In the genomic region with DNA sequence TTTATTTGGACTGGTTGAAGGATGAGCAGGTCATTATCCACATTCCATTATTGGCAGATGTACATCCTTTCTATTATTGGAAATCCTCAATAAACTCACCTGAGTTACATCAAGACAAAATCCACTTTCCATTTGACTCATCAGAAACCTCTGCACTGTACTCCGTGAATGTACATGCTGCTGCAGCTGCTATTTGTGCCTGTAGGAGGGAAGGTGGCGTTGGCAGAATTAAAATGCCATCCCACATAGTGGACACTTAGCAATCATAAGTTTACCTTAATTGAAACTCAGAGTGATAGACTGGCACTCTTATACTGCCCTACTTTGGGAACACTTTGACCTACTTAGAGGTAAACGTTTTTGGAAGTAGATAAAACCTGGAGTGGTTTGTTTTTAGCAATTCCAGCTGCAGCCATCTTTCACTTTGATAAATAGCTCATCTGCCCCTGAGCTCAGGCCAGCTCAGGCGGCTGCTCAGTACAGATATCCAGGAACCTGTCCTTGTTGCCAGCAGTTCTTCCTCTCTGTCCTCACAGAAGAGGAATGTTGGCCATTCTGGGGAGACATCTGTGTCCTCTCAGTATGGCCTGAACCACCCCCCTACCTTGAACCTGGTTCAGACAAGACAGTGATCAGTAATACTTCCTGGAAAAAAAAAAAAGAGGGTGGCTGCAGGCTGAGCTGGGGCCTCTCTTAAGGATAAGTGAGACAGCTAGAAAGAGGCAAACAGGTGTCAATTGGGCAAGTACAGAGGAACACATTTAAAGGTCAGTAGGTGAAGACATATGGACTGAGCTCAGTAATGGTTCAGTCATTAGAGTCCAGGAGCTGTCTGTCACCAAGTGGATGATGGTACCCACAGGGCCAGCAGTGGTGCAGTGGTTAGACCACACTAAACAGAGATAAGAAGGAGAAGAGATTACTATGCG, we compare ENCODE assay signal across 1 cellular context.
TF ChIP-seq lines count a peak whose summit lies in the region.

No MANE protein-coding gene starts in this region.

TF ChIP-seq in K562, 482 proteins besides CTCF, POLR2A, EP300 and RAD21 (continued from another document and continues in another):
- TF ChIP-seq, protein P1, sequence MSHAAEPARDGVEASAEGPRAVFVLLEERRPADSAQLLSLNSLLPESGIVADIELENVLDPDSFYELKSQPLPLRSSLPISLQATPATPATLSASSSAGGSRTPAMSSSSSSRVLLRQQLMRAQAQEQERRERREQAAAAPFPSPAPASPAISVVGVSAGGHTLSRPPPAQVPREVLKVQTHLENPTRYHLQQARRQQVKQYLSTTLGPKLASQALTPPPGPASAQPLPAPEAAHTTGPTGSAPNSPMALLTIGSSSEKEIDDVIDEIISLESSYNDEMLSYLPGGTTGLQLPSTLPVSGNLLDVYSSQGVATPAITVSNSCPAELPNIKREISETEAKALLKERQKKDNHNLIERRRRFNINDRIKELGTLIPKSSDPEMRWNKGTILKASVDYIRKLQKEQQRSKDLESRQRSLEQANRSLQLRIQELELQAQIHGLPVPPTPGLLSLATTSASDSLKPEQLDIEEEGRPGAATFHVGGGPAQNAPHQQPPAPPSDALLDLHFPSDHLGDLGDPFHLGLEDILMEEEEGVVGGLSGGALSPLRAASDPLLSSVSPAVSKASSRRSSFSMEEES (CRISPR knock-in tag; IDR thresholded peaks at IDR 0.05): no peak
- TF ChIP-seq PURB (CRISPR knock-in tag; IDR thresholded peaks at IDR 0.05; ENCODE audit: low read depth) (no peak), ZNF384 (IDR thresholded peaks at IDR 0.05; ENCODE audit: low read depth, low read length) (peak; percentile 36; the same call in 1 of the 2 replicates), CHCHD3 (CRISPR knock-in tag; IDR thresholded peaks at IDR 0.05) (no peak), NFXL1 (CRISPR knock-in tag; IDR thresholded peaks at IDR 0.05) (no peak), CCNT2 (IDR thresholded peaks at IDR 0.05; ENCODE audit: borderline replicate concordance, extremely low read depth, insufficient read length, low read depth, low read length) (no peak), LCOR (CRISPR knock-in tag; IDR thresholded peaks at IDR 0.05) (no peak), MEIS2 (IDR thresholded peaks at IDR 0.05; ENCODE audit: partially characterized antibody) (peak; percentile 81), ZNF121 (CRISPR knock-in tag; conservative IDR thresholded peaks at IDR 0.05) (no peak), ARID1B (IDR thresholded peaks at IDR 0.05) (peak; percentile 74), BHLHE40 (IDR thresholded peaks at IDR 0.05; ENCODE audit: low read length) (no peak), GATA2 (CRISPR knock-in tag; IDR thresholded peaks at IDR 0.05) (peak; percentile 63; the same call in 1 of the 2 replicates), NCOR1 (IDR thresholded peaks at IDR 0.05) (peak; percentile 83), TEAD4 (IDR thresholded peaks at IDR 0.05; ENCODE audit: low read length) (peak; percentile 67), TEAD4 (CRISPR knock-in tag; IDR thresholded peaks at IDR 0.05; ENCODE audit: borderline replicate concordance) (no peak), NCOA6 (IDR thresholded peaks at IDR 0.05) (no peak), NR2C2 (CRISPR knock-in tag; IDR thresholded peaks at IDR 0.05) (no peak), NR2C2 (tag; IDR thresholded peaks at IDR 0.05) (0 out of 2 replicates have a peak, but pooled peaks have one; percentile 13), KLF16 (IDR thresholded peaks at IDR 0.05) (peak; percentile 63), TRIM24 (IDR thresholded peaks at IDR 0.05) (peak in 1 of 2 experiments; percentile 37; a peak in 1 of 4 replicates), PTTG1 (tag; IDR thresholded peaks at IDR 0.05; ENCODE audit: low read depth) (no peak), SRSF3 (IDR thresholded peaks at IDR 0.05; ENCODE audit: insufficient read depth, low read length) (no peak), ELF4 (CRISPR knock-in tag; IDR thresholded peaks at IDR 0.05) (no peak), HDAC3 (IDR thresholded peaks at IDR 0.05; ENCODE audit: borderline replicate concordance, partially characterized antibody) (peak; percentile 48), SRSF1 (IDR thresholded peaks at IDR 0.05; ENCODE audit: low read depth, low read length) (no peak), TEAD1 (CRISPR knock-in tag; IDR thresholded peaks at IDR 0.05) (no peak), WHSC1 (IDR thresholded peaks at IDR 0.05; ENCODE audit: low read length) (no peak), NR1H2 (CRISPR knock-in tag; IDR thresholded peaks at IDR 0.05) (no peak), FOS (IDR thresholded peaks at IDR 0.05; ENCODE audit: extremely low read depth, insufficient read length) (no peak), POLR2AphosphoS5 (IDR thresholded peaks at IDR 0.05; ENCODE audit: control insufficient read depth, insufficient read depth, low read depth, low read length) (0 out of 2 replicates have a peak, but pooled peaks have one; percentile 35), SP2 (IDR thresholded peaks at IDR 0.05; ENCODE audit: extremely low read depth, low read depth, low read length, poor library complexity, severe bottlenecking) (no peak), TAL1 (IDR thresholded peaks at IDR 0.05) (peak; percentile 73), ZNF444 (CRISPR knock-in tag; IDR thresholded peaks at IDR 0.05) (no peak), TGIF2 (CRISPR knock-in tag; IDR thresholded peaks at IDR 0.05) (no peak), ETV5 (CRISPR knock-in tag; IDR thresholded peaks at IDR 0.05; ENCODE audit: low read depth) (no peak), KDM1A (IDR thresholded peaks at IDR 0.05) (0 out of 4 replicates have a peak, but pooled peaks of 1 of the 2 experiments have one; percentile 9), ZNF561 (CRISPR knock-in tag; conservative IDR thresholded peaks at IDR 0.05) (no peak), SMARCA4 (IDR thresholded peaks at IDR 0.05) (0 out of 2 replicates have a peak, but pooled peaks have one; percentile 25)
- TF ChIP-seq, protein P2, sequence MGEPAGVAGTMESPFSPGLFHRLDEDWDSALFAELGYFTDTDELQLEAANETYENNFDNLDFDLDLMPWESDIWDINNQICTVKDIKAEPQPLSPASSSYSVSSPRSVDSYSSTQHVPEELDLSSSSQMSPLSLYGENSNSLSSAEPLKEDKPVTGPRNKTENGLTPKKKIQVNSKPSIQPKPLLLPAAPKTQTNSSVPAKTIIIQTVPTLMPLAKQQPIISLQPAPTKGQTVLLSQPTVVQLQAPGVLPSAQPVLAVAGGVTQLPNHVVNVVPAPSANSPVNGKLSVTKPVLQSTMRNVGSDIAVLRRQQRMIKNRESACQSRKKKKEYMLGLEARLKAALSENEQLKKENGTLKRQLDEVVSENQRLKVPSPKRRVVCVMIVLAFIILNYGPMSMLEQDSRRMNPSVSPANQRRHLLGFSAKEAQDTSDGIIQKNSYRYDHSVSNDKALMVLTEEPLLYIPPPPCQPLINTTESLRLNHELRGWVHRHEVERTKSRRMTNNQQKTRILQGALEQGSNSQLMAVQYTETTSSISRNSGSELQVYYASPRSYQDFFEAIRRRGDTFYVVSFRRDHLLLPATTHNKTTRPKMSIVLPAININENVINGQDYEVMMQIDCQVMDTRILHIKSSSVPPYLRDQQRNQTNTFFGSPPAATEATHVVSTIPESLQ (CRISPR knock-in tag; IDR thresholded peaks at IDR 0.05): no peak
- TF ChIP-seq, protein P3, sequence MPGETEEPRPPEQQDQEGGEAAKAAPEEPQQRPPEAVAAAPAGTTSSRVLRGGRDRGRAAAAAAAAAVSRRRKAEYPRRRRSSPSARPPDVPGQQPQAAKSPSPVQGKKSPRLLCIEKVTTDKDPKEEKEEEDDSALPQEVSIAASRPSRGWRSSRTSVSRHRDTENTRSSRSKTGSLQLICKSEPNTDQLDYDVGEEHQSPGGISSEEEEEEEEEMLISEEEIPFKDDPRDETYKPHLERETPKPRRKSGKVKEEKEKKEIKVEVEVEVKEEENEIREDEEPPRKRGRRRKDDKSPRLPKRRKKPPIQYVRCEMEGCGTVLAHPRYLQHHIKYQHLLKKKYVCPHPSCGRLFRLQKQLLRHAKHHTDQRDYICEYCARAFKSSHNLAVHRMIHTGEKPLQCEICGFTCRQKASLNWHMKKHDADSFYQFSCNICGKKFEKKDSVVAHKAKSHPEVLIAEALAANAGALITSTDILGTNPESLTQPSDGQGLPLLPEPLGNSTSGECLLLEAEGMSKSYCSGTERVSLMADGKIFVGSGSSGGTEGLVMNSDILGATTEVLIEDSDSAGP (CRISPR knock-in tag; IDR thresholded peaks at IDR 0.05): no peak
- TF ChIP-seq, protein P4, sequence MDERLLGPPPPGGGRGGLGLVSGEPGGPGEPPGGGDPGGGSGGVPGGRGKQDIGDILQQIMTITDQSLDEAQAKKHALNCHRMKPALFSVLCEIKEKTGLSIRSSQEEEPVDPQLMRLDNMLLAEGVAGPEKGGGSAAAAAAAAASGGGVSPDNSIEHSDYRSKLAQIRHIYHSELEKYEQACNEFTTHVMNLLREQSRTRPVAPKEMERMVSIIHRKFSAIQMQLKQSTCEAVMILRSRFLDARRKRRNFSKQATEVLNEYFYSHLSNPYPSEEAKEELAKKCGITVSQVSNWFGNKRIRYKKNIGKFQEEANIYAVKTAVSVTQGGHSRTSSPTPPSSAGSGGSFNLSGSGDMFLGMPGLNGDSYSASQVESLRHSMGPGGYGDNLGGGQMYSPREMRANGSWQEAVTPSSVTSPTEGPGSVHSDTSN (CRISPR knock-in tag; IDR thresholded peaks at IDR 0.05; ENCODE audit: low read depth): no peak
- TF ChIP-seq, protein P4 (tag; conservative IDR thresholded peaks at IDR 0.05; ENCODE audit: low read depth): peak; percentile 88
- TF ChIP-seq, protein P5, sequence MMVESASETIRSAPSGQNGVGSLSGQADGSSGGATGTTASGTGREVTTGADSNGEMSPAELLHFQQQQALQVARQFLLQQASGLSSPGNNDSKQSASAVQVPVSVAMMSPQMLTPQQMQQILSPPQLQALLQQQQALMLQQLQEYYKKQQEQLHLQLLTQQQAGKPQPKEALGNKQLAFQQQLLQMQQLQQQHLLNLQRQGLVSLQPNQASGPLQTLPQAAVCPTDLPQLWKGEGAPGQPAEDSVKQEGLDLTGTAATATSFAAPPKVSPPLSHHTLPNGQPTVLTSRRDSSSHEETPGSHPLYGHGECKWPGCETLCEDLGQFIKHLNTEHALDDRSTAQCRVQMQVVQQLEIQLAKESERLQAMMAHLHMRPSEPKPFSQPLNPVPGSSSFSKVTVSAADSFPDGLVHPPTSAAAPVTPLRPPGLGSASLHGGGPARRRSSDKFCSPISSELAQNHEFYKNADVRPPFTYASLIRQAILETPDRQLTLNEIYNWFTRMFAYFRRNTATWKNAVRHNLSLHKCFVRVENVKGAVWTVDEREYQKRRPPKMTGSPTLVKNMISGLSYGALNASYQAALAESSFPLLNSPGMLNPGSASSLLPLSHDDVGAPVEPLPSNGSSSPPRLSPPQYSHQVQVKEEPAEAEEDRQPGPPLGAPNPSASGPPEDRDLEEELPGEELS (CRISPR knock-in tag; IDR thresholded peaks at IDR 0.05; ENCODE audit: borderline replicate concordance): no peak
- TF ChIP-seq, protein P6, sequence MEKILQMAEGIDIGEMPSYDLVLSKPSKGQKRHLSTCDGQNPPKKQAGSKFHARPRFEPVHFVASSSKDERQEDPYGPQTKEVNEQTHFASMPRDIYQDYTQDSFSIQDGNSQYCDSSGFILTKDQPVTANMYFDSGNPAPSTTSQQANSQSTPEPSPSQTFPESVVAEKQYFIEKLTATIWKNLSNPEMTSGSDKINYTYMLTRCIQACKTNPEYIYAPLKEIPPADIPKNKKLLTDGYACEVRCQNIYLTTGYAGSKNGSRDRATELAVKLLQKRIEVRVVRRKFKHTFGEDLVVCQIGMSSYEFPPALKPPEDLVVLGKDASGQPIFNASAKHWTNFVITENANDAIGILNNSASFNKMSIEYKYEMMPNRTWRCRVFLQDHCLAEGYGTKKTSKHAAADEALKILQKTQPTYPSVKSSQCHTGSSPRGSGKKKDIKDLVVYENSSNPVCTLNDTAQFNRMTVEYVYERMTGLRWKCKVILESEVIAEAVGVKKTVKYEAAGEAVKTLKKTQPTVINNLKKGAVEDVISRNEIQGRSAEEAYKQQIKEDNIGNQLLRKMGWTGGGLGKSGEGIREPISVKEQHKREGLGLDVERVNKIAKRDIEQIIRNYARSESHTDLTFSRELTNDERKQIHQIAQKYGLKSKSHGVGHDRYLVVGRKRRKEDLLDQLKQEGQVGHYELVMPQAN (IDR thresholded peaks at IDR 0.05; ENCODE audit: borderline replicate concordance): no peak
- TF ChIP-seq, protein P7, sequence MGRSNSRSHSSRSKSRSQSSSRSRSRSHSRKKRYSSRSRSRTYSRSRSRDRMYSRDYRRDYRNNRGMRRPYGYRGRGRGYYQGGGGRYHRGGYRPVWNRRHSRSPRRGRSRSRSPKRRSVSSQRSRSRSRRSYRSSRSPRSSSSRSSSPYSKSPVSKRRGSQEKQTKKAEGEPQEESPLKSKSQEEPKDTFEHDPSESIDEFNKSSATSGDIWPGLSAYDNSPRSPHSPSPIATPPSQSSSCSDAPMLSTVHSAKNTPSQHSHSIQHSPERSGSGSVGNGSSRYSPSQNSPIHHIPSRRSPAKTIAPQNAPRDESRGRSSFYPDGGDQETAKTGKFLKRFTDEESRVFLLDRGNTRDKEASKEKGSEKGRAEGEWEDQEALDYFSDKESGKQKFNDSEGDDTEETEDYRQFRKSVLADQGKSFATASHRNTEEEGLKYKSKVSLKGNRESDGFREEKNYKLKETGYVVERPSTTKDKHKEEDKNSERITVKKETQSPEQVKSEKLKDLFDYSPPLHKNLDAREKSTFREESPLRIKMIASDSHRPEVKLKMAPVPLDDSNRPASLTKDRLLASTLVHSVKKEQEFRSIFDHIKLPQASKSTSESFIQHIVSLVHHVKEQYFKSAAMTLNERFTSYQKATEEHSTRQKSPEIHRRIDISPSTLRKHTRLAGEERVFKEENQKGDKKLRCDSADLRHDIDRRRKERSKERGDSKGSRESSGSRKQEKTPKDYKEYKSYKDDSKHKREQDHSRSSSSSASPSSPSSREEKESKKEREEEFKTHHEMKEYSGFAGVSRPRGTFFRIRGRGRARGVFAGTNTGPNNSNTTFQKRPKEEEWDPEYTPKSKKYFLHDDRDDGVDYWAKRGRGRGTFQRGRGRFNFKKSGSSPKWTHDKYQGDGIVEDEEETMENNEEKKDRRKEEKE (IDR thresholded peaks at IDR 0.05; ENCODE audit: borderline replicate concordance in 1 of 2, control insufficient read depth in 1 of 2, low read depth in 2 of 2, low read length in 1 of 2): no peak
- TF ChIP-seq, protein P8, sequence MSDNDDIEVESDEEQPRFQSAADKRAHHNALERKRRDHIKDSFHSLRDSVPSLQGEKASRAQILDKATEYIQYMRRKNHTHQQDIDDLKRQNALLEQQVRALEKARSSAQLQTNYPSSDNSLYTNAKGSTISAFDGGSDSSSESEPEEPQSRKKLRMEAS (CRISPR knock-in tag; IDR thresholded peaks at IDR 0.05): no peak
- TF ChIP-seq, protein P9, sequence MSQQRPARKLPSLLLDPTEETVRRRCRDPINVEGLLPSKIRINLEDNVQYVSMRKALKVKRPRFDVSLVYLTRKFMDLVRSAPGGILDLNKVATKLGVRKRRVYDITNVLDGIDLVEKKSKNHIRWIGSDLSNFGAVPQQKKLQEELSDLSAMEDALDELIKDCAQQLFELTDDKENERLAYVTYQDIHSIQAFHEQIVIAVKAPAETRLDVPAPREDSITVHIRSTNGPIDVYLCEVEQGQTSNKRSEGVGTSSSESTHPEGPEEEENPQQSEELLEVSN (IDR thresholded peaks at IDR 0.05; ENCODE audit: borderline replicate concordance in 1 of 2, extremely low read depth in 1 of 2, insufficient read depth in 1 of 2, insufficient read length in 1 of 2, low read depth in 1 of 2, low read length in 1 of 2, poor library complexity in 1 of 2, severe bottlenecking in 1 of 2): no peak
